Comparison of ENCODE assay signal across 11 cellular contexts in the genomic region with DNA sequence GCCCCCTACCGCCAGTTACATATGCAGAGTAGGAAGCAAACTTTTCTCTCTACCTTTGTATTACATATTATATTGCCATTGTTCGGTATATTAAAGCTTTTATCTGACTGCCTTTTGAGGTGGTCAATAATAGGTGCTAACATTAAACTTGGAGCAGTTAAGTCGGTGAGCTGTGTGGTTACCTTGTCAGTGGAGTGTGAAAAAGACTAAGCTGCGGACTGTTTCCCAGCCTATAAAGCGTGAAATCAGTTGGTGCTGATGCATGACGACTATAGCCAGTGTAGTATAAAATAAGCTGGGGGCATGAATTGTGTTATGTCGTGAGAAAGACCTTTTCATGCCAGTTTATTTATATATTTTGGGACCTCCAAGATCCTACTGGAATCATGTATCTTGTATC. TPM values are rescaled to one million over a fixed set of nuclear protein-coding genes. Genes with fewer than 3 reads are reported as not detected.
A peak's percentile ranks its signal among the peaks of the same experiment; 100 is the strongest.
DNase-seq lines count a peak whose midpoint lies in the region; ATAC-seq lines count a peak whose summit lies in the region.
"Had no signal": no experiment of that assay in that cellular context is flagged by ENCODE, and none has a peak within 500 bp of the region (broad histone marks: within the 10 kb centered on the region; RNA-seq: fewer than 3 reads in every experiment).

No MANE protein-coding gene starts in this region.

- intact Hi-C loops in left colon (cut with DNase I, micrococcal nuclease), result no loop called here

- peak; percentile 45 for ATAC-seq in GM18867 (IDR thresholded peaks at IDR 0.05; ENCODE audit: unreplicated experiment)
- peak; percentile 51 for ATAC-seq in GM21737 (IDR thresholded peaks at IDR 0.05; ENCODE audit: unreplicated experiment)
- ATAC-seq in HG03571 (IDR thresholded peaks at IDR 0.05; ENCODE audit: unreplicated experiment), result peak; percentile 69
- no peak for ATAC-seq in left colon
- ATAC-seq: heart right ventricle had no signal

- DNase-seq in kidney tubule cell (ENCODE audit: low spot score), result peak; percentile 51
- no peak for DNase-seq in NK-92 treated with Interleukin-12 subunit alpha and Interleukin-12 subunit beta, amount 100 ng/mL, for 24 hours (lab: John Stamatoyannopoulos, UW)
- no peak for DNase-seq in left colon
- DNase-seq in NOMO-1 treated with DMSO at 0.1 percent for 48 hours (lab: John Stamatoyannopoulos, UW; ENCODE audit: unreplicated experiment), result no peak
- DNase-seq in GF-D8 (lab: John Stamatoyannopoulos, UW), result no peak
- DNase-seq: aorta, heart right ventricle, NCI-H2081 had no signal

RNA-seq across cellular contexts. Expression of gene R3HCC1L, which starts 33.7 kb away (rescaled TPM):
- total RNA-seq in left colon, result 10 to 100 TPM; 13.9 to 18.1 TPM
